Comparison of ENCODE assay signal across 8 cellular contexts in genomic region chr16:23595951-23596720, GRCh38. TPM values are rescaled to one million over a fixed set of nuclear protein-coding genes. Genes with fewer than 3 reads are reported as not detected.
DNase-seq lines count a peak whose midpoint lies in the region; ATAC-seq and TF ChIP-seq lines count a peak whose summit lies in the region.

Gene NDUFAB1 (minus strand): TSS chr16:23596316. CDS start chr16:23596290, 26 bp downstream.

- H3K79me1 ChIP-seq in IMR-90 (ENCODE audit: low read depth in 1 of 2, low read length in 2 of 2), result peaks cover 5 to 32% of the 10 kb centered on the region in 2 experiments; a peak in 3 of 4 replicates

- H2BK120ac ChIP-seq in IMR-90 (ENCODE audit: low read depth, low read length), result peak within 1 kb of the TSS; percentile 78; the same call in 1 of the 2 replicates

- peak within 1 kb of the TSS; percentile 82; the same call in 1 of the 2 replicates for H2AK5ac ChIP-seq in IMR-90 (ENCODE audit: low read depth, low read length)

- in situ Hi-C loops in IMR-90 (cut with MboI; ENCODE audit: low sequenced_read_pairs), result no loop called here

- peak within 1 kb of the TSS; percentile 94 for H2AFZ ChIP-seq in IMR-90 (replicated peaks; ENCODE audit: low read length, poor library complexity)

- H3K9me3 ChIP-seq in IMR-90 (ENCODE audit: control insufficient read depth, insufficient read depth, low read length) (no peaks in the 10 kb centered on the region), esophagus (ENCODE audit: control insufficient read depth in 2 of 2, insufficient read depth in 1 of 2, low read depth in 1 of 2, low read length in 1 of 2) (no peaks in the 10 kb centered on the region), muscle layer of colon (ENCODE audit: low read length) (no peaks in the 10 kb centered on the region)

- H4K91ac ChIP-seq in IMR-90 (ENCODE audit: insufficient read depth, low read depth, low read length), result peak within 1 kb of the TSS; percentile 48

- peak; percentile 98 for TF ChIP-seq CTCF in IMR-90 (conservative IDR thresholded peaks at IDR 0.05; ENCODE audit: low read depth, low read length)

- dilution Hi-C loops in IMR-90 (cut with HindIII; ENCODE audit: low sequenced_read_pairs, unreplicated experiment), result no loop called here

- intact Hi-C loops in IMR-90 (cut with micrococcal nuclease), result loop anchor here (2.0 kb wide), 1 partner anchor 45 kb away; the partner anchor contains the start of genes DCTN5 and PALB2

- peaks cover 19% of the 10 kb centered on the region for H3K36me3 ChIP-seq in IMR-90 (ENCODE audit: control insufficient read depth, insufficient read depth, low read length)
- peaks cover 0 to 14% of the 10 kb centered on the region in 2 donors for H3K36me3 ChIP-seq in esophagus (ENCODE audit: control insufficient read depth in 2 of 2, insufficient read depth in 2 of 2, low read length in 1 of 2)
- peaks cover 19% of the 10 kb centered on the region for H3K36me3 ChIP-seq in muscle layer of colon (ENCODE audit: insufficient read depth, low read length)

- peak within 1 kb of the TSS; percentile 95 for H2AK9ac ChIP-seq in IMR-90 (replicated peaks; ENCODE audit: low read depth, low read length, poor library complexity)

- peak within 1 kb of the TSS; percentile 86; the same call in 1 of the 2 replicates for H3K23ac ChIP-seq in IMR-90 (ENCODE audit: low read depth, low read length)

- H4K8ac ChIP-seq in IMR-90 (ENCODE audit: low read depth in 2 of 2, low read length in 2 of 2), result peak within 1 kb of the TSS; percentile 90 to 98

- no peak within 1 kb of the TSS for H2BK20ac ChIP-seq in IMR-90 (ENCODE audit: low read depth, low read length)

- no peak within 1 kb of the TSS; the same call in 2 of the 3 replicates for H2BK15ac ChIP-seq in IMR-90 (ENCODE audit: low read depth, low read length)

- no peak within 1 kb of the TSS for H3K18ac ChIP-seq in IMR-90 (ENCODE audit: low read depth, low read length)

- CTCF ChIA-PET in IMR-90 (lab: Yijun Ruan, JAX), result interaction anchor here (0.8 kb wide), 1 partner anchor 13 kb away, joined by 3 read pairs; no protein-coding TSS in a partner anchor

- peaks cover 8% of the 10 kb centered on the region for H3K9me1 ChIP-seq in IMR-90 (ENCODE audit: insufficient read depth, low read length)

- peaks cover 28% of the 10 kb centered on the region for H4K20me1 ChIP-seq in IMR-90 (ENCODE audit: insufficient read depth, low read length)

- H3K56ac ChIP-seq in IMR-90 (ENCODE audit: extremely low read depth, insufficient read depth, low read length), result peak within 1 kb of the TSS; percentile 58

- H3K9ac ChIP-seq in IMR-90 (ENCODE audit: low read depth, low read length) (peak within 1 kb of the TSS; percentile 99), muscle layer of colon (ENCODE audit: low read length) (peak within 1 kb of the TSS; percentile 92)

- no TSS peak for BruUV-seq in IMR-90 (replicated peaks; lab: Mats Ljungman, UMichigan)

- H3K4me2 ChIP-seq in IMR-90 (ENCODE audit: low read depth, low read length), result peak within 1 kb of the TSS; percentile 98

- POLR2A ChIA-PET in IMR-90 (lab: Charles Lee; ENCODE audit: unreplicated experiment), result no interaction called here

- H3K4me1 ChIP-seq in IMR-90 (ENCODE audit: control insufficient read depth, insufficient read depth, low read length) (peaks cover 3% of the 10 kb centered on the region; the same call in 1 of the 2 replicates), esophagus (ENCODE audit: control insufficient read depth in 2 of 2, insufficient read depth in 2 of 2, low read length in 1 of 2) (peaks cover 3 to 4% of the 10 kb centered on the region in 2 donors), muscle layer of colon (ENCODE audit: insufficient read depth, low read length) (peaks cover 14% of the 10 kb centered on the region)

- TF ChIP-seq POLR2A in IMR-90 (IDR thresholded peaks at IDR 0.05; ENCODE audit: low read depth, low read length), result peak; percentile 61; the same call in 1 of the 2 replicates

- peak within 1 kb of the TSS; percentile 88 for H3K4ac ChIP-seq in IMR-90 (ENCODE audit: low read depth, low read length)

- H3K27ac ChIP-seq in IMR-90 (ENCODE audit: insufficient read depth, low read length), result peak within 1 kb of the TSS; percentile 92
- H3K27ac ChIP-seq in esophagus (ENCODE audit: low read depth in 2 of 2, low read length in 1 of 2), result peak within 1 kb of the TSS; percentile 29 to 83
- H3K27ac ChIP-seq in muscle layer of colon (ENCODE audit: low read depth, low read length), result peak within 1 kb of the TSS; percentile 80

- peak within 1 kb of the TSS; percentile 68 for H2BK5ac ChIP-seq in IMR-90 (ENCODE audit: low read depth, low read length, poor library complexity, severe bottlenecking)

- H4K5ac ChIP-seq in IMR-90 (ENCODE audit: low read depth, low read length), result peak within 1 kb of the TSS; percentile 77

- peak within 1 kb of the TSS; percentile 93 for H3K14ac ChIP-seq in IMR-90 (replicated peaks; ENCODE audit: low read depth, low read length)

- H3K4me3 ChIP-seq in IMR-90 (ENCODE audit: insufficient read depth, low read depth, low read length), result peak within 1 kb of the TSS; percentile 100
- peak within 1 kb of the TSS; percentile 87 to 98 for H3K4me3 ChIP-seq in esophagus (ENCODE audit: low read depth in 1 of 2, low read length in 2 of 2)
- H3K4me3 ChIP-seq in muscle layer of colon (ENCODE audit: low read depth in 1 of 2, low read length in 2 of 2), result peak within 1 kb of the TSS; percentile 90 to 100

- DNase-seq in DMS53 (lab: John Stamatoyannopoulos, UW) (peak; percentile 93), IMR-90 (peak; percentile 83), OCI-M1 (lab: John Stamatoyannopoulos, UW) (peak; percentile 96)
- peak; percentile 95 for DNase-seq in activated T-cell treated with anti-CD3 and anti-CD28 coated beads, Interleukin-2, amount 50 U/mL, for 1 hour
- peak; percentile 78 to 83 for DNase-seq in stimulated activated CD8-positive, alpha-beta memory T cell treated with anti-CD3 and anti-CD28 coated beads, Interleukin-7, amount 100 ng/mL, for 1 hour (ENCODE audit: low read depth in 2 of 2)

- WGBS in IMR-90 (ENCODE audit: extremely low coverage in 2 of 2, insufficient read length in 1 of 2), 2 experiments, result 0% methylated on average over 21 of the region's 67 CpGs; no CpG with 5 or more reads in 1 of the 2 experiments
- WGBS in esophagus, 2 donors, result 2% methylated on average over 61 to 67 of the region's 67 CpGs

- TF ChIP-seq RAD21 in IMR-90 (IDR thresholded peaks at IDR 0.05; ENCODE audit: low read length), result peak; percentile 52

- ATAC-seq in GM21528 (IDR thresholded peaks at IDR 0.05; ENCODE audit: low FRiP score, unreplicated experiment) (peak; percentile 86), IMR-90 (ENCODE audit: low read depth) (peak; percentile 100)

- no peaks in the 10 kb centered on the region for H3K27me3 ChIP-seq in IMR-90 (ENCODE audit: control insufficient read depth, insufficient read depth, low read length)
- no peaks in the 10 kb centered on the region for H3K27me3 ChIP-seq in esophagus (ENCODE audit: control insufficient read depth in 1 of 2, insufficient read depth in 2 of 2, low read length in 2 of 2)
- no peaks in the 10 kb centered on the region for H3K27me3 ChIP-seq in muscle layer of colon (ENCODE audit: control insufficient read depth in 1 of 2, insufficient read depth in 2 of 2, low read length in 2 of 2)

TF ChIP-seq in IMR-90, 13 proteins besides CTCF, POLR2A, EP300 and RAD21:
- no peak for TF ChIP-seq MAZ (IDR thresholded peaks at IDR 0.05; ENCODE audit: borderline replicate concordance, low read depth, low read length)
- TF ChIP-seq MXI1 (IDR thresholded peaks at IDR 0.05; ENCODE audit: borderline replicate concordance, low read depth, low read length), result peak; percentile 82; the same call in 1 of the 2 replicates
- peak; percentile 34 for TF ChIP-seq BHLHE40 (IDR thresholded peaks at IDR 0.05; ENCODE audit: low read depth, low read length)
- peak; percentile 39 for TF ChIP-seq SMC3 (IDR thresholded peaks at IDR 0.05; ENCODE audit: low read depth, low read length)
- TF ChIP-seq CHD1 (IDR thresholded peaks at IDR 0.05; ENCODE audit: low read depth, low read length), result no peak
- TF ChIP-seq NFE2L2 (IDR thresholded peaks at IDR 0.05; ENCODE audit: low read depth, low read length), result no peak
- no peak for TF ChIP-seq RFX5 (IDR thresholded peaks at IDR 0.05; ENCODE audit: low read depth, low read length)
- TF ChIP-seq, protein P1, sequence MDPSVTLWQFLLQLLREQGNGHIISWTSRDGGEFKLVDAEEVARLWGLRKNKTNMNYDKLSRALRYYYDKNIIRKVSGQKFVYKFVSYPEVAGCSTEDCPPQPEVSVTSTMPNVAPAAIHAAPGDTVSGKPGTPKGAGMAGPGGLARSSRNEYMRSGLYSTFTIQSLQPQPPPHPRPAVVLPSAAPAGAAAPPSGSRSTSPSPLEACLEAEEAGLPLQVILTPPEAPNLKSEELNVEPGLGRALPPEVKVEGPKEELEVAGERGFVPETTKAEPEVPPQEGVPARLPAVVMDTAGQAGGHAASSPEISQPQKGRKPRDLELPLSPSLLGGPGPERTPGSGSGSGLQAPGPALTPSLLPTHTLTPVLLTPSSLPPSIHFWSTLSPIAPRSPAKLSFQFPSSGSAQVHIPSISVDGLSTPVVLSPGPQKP (IDR thresholded peaks at IDR 0.05; ENCODE audit: borderline replicate concordance, low read depth, low read length), result no peak
- TF ChIP-seq FOS (IDR thresholded peaks at IDR 0.05; ENCODE audit: low read depth, low read length), result no peak
- TF ChIP-seq CEBPB (IDR thresholded peaks at IDR 0.05; ENCODE audit: low read depth, low read length), result no peak
- TF ChIP-seq, protein P2, sequence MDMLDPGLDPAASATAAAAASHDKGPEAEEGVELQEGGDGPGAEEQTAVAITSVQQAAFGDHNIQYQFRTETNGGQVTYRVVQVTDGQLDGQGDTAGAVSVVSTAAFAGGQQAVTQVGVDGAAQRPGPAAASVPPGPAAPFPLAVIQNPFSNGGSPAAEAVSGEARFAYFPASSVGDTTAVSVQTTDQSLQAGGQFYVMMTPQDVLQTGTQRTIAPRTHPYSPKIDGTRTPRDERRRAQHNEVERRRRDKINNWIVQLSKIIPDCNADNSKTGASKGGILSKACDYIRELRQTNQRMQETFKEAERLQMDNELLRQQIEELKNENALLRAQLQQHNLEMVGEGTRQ (IDR thresholded peaks at IDR 0.05; ENCODE audit: low read depth, low read length), result no peak
- TF ChIP-seq RCOR1 (IDR thresholded peaks at IDR 0.05; ENCODE audit: insufficient replicate concordance, low read length), result no peak
- TF ChIP-seq MAFK (IDR thresholded peaks at IDR 0.05; ENCODE audit: low read depth, low read length), result no peak

RNA-seq across cellular contexts. Expression of gene NDUFAB1, which starts in this region (rescaled TPM):
- total RNA-seq in IMR-90 (2012; rRNA removed), result 114 and 117 TPM in 2 replicates
- polyA plus RNA-seq in IMR-90 (2012; rRNA removed), result 146 and 185 TPM in 2 replicates
- 210 and 224 TPM in 2 replicates for polyA plus RNA-seq in IMR-90 (2012; cell fraction: cytosol; rRNA removed)
- 44.0 and 64.7 TPM in 2 replicates for polyA plus RNA-seq in IMR-90 (2012; cell fraction: nucleus; rRNA removed; ENCODE audit: low replicate concordance)
- polyA plus RNA-seq in esophagus, result 100 to 1,000 TPM in 1 of 2 donors, 10 to 100 TPM in 1; 51.5 to 122 TPM

Comparison
In these comparisons a context has a peak if more than half of its experiments do, and no peak if none do; other contexts are left out.
1. Peak in every context shown above with its lines: DNase-seq, ATAC-seq, H3K4me3 ChIP-seq and H3K27ac ChIP-seq.